In the genomic region with DNA sequence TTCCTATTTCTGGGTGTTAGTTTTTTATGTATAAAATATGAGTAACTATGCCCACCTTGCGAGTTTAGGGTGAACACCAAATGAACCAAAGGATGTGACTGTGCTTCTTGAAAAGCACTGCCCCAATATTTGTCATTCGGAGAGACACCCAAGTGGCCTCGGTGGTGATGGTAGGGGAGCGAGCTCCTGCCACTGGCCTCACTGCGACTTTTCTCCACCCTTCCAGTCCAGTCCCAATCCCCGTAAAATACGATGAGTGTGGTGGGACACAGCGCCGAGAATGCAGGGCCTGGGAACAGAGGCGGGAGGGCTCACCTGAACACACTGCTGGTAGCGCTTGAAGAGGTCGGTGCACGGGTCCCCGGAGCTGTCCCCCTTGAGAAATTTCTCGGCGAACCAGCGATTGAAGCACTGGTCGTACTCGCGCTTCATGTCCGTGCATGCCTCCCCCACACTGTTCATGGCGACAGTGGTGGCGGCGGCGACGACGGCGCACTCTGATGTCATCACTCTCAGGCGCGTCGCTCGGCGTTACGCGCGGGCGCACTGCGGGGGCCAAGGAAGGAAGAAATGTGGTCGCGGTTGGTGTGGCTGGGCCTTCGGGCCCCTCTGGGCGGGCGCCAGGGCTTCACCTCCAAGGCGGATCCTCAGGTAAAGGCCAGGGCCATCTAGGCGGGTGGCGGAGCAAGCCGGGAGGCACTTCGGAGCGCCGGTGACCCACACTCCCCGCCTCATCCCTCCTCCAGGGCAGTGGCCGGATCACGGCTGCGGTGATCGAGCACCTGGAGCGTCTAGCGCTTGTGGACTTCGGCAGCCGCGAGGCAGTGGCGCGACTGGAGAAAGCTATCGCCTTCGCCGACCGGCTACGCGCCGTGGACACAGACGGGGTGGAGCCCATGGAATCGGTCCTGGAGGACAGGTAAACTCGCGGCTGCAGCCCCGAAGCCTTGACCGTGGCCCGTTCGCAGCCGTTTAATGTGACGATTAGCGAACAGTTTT, we compare ENCODE assay signal across 8 cellular contexts. TPM values are rescaled to one million over a fixed set of nuclear protein-coding genes. Genes with fewer than 3 reads are reported as not detected.
DNase-seq lines count a peak whose midpoint lies in the region; ATAC-seq and TF ChIP-seq lines count a peak whose summit lies in the region.

A gene with protein sequence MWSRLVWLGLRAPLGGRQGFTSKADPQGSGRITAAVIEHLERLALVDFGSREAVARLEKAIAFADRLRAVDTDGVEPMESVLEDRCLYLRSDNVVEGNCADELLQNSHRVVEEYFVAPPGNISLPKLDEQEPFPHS (plus strand): TSS at position 534 of the 999 bp plus-strand sequence. CDS start 37 bp downstream, at position 571.
A gene (minus strand): TSS at position 474 of the 999 bp plus-strand sequence. CDS start 12 bp downstream, at position 462.

- peak within 1 kb of the TSS; percentile 95 for H3K27ac Mint-ChIP-seq in activated naive CD8-positive, alpha-beta T cell treated with anti-CD3 and anti-CD28 coated beads for 36 hours

- H2AFZ ChIP-seq in parathyroid adenoma, result peak within 1 kb of the TSS; percentile 55

- no peaks in the 10 kb centered on the region for H3K27me3 ChIP-seq in parathyroid adenoma (ENCODE audit: control insufficient read depth, insufficient read depth, low read length)
- H3K27me3 ChIP-seq in tibial nerve, result no peaks in the 10 kb centered on the region

- H3K4me1 Mint-ChIP-seq in activated naive CD8-positive, alpha-beta T cell treated with anti-CD3 and anti-CD28 coated beads for 36 hours, result peaks cover 36% of the 10 kb centered on the region

- H3K9ac ChIP-seq in parathyroid adenoma, result peak within 1 kb of the TSS; percentile 24

- DNase-seq in GM12864 (ENCODE audit: low read depth) (no peak), NCI-H1048 (lab: John Stamatoyannopoulos, UW) (peak; percentile 18), SW 1271 (lab: John Stamatoyannopoulos, UW) (peak; percentile 37 to 80), Right ventricle myocardium superior (peak; percentile 92), tibial nerve (ENCODE audit: low spot score in 2 of 2) (peak; percentile 65 to 78)
- DNase-seq in activated naive CD8-positive, alpha-beta T cell treated with anti-CD3 and anti-CD28 coated beads for 36 hours, result peak; percentile 91

- intact Hi-C loops in Right ventricle myocardium superior (cut with DNase I), result no loop called here

- H3K4me3 Mint-ChIP-seq in activated naive CD8-positive, alpha-beta T cell treated with anti-CD3 and anti-CD28 coated beads for 36 hours, result peak within 1 kb of the TSS; percentile 95

- no peaks in the 10 kb centered on the region for H3K36me3 ChIP-seq in parathyroid adenoma (ENCODE audit: control insufficient read depth, insufficient read depth, low read length)
- H3K36me3 ChIP-seq in tibial nerve, result peaks cover 0 to 55% (median 3%) of the 10 kb centered on the region in 3 donors

- no peaks in the 10 kb centered on the region for H3K9me3 Mint-ChIP-seq in activated naive CD8-positive, alpha-beta T cell treated with anti-CD3 and anti-CD28 coated beads for 36 hours

- peaks cover 34% of the 10 kb centered on the region for H3K79me2 ChIP-seq in parathyroid adenoma

- TF ChIP-seq POLR2A in tibial nerve (IDR thresholded peaks at IDR 0.05), result peak in 1 of 2 donors; percentile 61

- H3K4me3 ChIP-seq in GM12864 (ENCODE audit: low read depth, low read length) (peak within 1 kb of the TSS; percentile 93), parathyroid adenoma (ENCODE audit: low read depth, low read length) (peak within 1 kb of the TSS; percentile 85), tibial nerve (peak within 1 kb of the TSS; percentile 70 to 99 (median 92))

- peak within 1 kb of the TSS; percentile 58 for H3K27ac ChIP-seq in parathyroid adenoma
- H3K27ac ChIP-seq in tibial nerve, result peak within 1 kb of the TSS; percentile 60 to 94 (median 82)

- peaks cover 31% of the 10 kb centered on the region for H3K36me3 Mint-ChIP-seq in activated naive CD8-positive, alpha-beta T cell treated with anti-CD3 and anti-CD28 coated beads for 36 hours

- H3K4me1 ChIP-seq in parathyroid adenoma (peaks cover 12% of the 10 kb centered on the region), tibial nerve (peaks cover 0 to 44% (median 13%) of the 10 kb centered on the region in 4 donors)

- no peaks in the 10 kb centered on the region for H3K9me3 ChIP-seq in parathyroid adenoma (ENCODE audit: control insufficient read depth, low read length)
- H3K9me3 ChIP-seq in tibial nerve, result no peaks in the 10 kb centered on the region

- ATAC-seq in HG02588 (IDR thresholded peaks at IDR 0.05; ENCODE audit: unreplicated experiment) (peak; percentile 86), Right ventricle myocardium superior (ENCODE audit: poor library complexity) (peak; percentile 99)

- no peak for TF ChIP-seq CTCF in GM12864 (IDR thresholded peaks at IDR 0.05; ENCODE audit: low read depth, low read length, missing control alignments)
- no peak for TF ChIP-seq CTCF in parathyroid adenoma (IDR thresholded peaks at IDR 0.05)
- peak in 1 of 5 experiments; percentile 45 for TF ChIP-seq CTCF in tibial nerve (IDR thresholded peaks at IDR 0.05)

- no peaks in the 10 kb centered on the region for H3K27me3 Mint-ChIP-seq in activated naive CD8-positive, alpha-beta T cell treated with anti-CD3 and anti-CD28 coated beads for 36 hours

- peak within 1 kb of the TSS; percentile 64 for H3K4me2 ChIP-seq in parathyroid adenoma (ENCODE audit: low read length)

- WGBS in tibial nerve, 2 donors, result 0% methylated on average over 32 to 64 of the region's 80 CpGs

- TF ChIP-seq EP300 in tibial nerve (IDR thresholded peaks at IDR 0.05), result peak; percentile 55 to 99

RNA-seq across cellular contexts. Expression of the first gene that starts in this region (rescaled TPM):
- total RNA-seq in activated naive CD8-positive, alpha-beta T cell treated with anti-CD3 and anti-CD28 coated beads for 36 hours, result 10 to 100 TPM; 25.0 to 30.5 TPM
- 13.0 TPM for total RNA-seq in Right ventricle myocardium superior
- total RNA-seq in tibial nerve, result 10 to 100 TPM; 21.0 to 37.3 (median 29.2) TPM

RNA-seq across cellular contexts. Expression of the second gene that starts in this region (rescaled TPM):
- 10 to 100 TPM; 64.2 to 64.6 TPM for total RNA-seq in activated naive CD8-positive, alpha-beta T cell treated with anti-CD3 and anti-CD28 coated beads for 36 hours
- total RNA-seq in Right ventricle myocardium superior (15.1 TPM), tibial nerve (10 to 100 TPM in 1 of 4 donors, 1 to 10 TPM in 3; 2.4 to 17.0 (median 7.0) TPM)
